ENCODE assay signal across 2 cellular contexts in genomic region chr19:1230585-1231489, GRCh38.
TF ChIP-seq lines count a peak whose summit lies in the region.

No MANE protein-coding gene starts in this region.

TF ChIP-seq in SK-N-SH, 30 proteins besides CTCF, POLR2A, EP300 and RAD21:
- TF ChIP-seq ELF1 (IDR thresholded peaks at IDR 0.05) (no peak), FOSL2 (IDR thresholded peaks at IDR 0.05; ENCODE audit: borderline replicate concordance, low read depth) (no peak)

TF ChIP-seq in SK-N-SH treated with all-trans-retinoic acid at 6 μM for 48 hours, 23 proteins besides CTCF, POLR2A, EP300 and RAD21:
- no peak for TF ChIP-seq ZNF565 (CRISPR knock-in tag; conservative IDR thresholded peaks at IDR 0.05; ENCODE audit: low read depth)
- no peak for TF ChIP-seq ISL1 (CRISPR knock-in tag; IDR thresholded peaks at IDR 0.05)
- no peak for TF ChIP-seq OSR1 (CRISPR knock-in tag; IDR thresholded peaks at IDR 0.05)
- no peak for TF ChIP-seq ESRRG (CRISPR knock-in tag; IDR thresholded peaks at IDR 0.05)
- no peak for TF ChIP-seq TOX (CRISPR knock-in tag; IDR thresholded peaks at IDR 0.05; ENCODE audit: borderline replicate concordance)
- TF ChIP-seq TSHZ2 (CRISPR knock-in tag; IDR thresholded peaks at IDR 0.05), result no peak
- no peak for TF ChIP-seq TCF4 (CRISPR knock-in tag; IDR thresholded peaks at IDR 0.05; ENCODE audit: borderline replicate concordance)
- TF ChIP-seq BACH2 (CRISPR knock-in tag; IDR thresholded peaks at IDR 0.05; ENCODE audit: borderline replicate concordance), result no peak
- TF ChIP-seq ZFP3 (CRISPR knock-in tag; IDR thresholded peaks at IDR 0.05), result no peak
- TF ChIP-seq CSDC2 (CRISPR knock-in tag; IDR thresholded peaks at IDR 0.05), result no peak
- no peak for TF ChIP-seq CREB5 (CRISPR knock-in tag; IDR thresholded peaks at IDR 0.05; ENCODE audit: low read depth)
- TF ChIP-seq ZNF70 (CRISPR knock-in tag; IDR thresholded peaks at IDR 0.05), result no peak
- TF ChIP-seq GLIS3 (CRISPR knock-in tag; IDR thresholded peaks at IDR 0.05), result no peak
- TF ChIP-seq POU6F1 (CRISPR knock-in tag; IDR thresholded peaks at IDR 0.05; ENCODE audit: borderline replicate concordance, low read depth), result no peak
- no peak for TF ChIP-seq RARB (CRISPR knock-in tag; IDR thresholded peaks at IDR 0.05)
- no peak for TF ChIP-seq PPARA (CRISPR knock-in tag; IDR thresholded peaks at IDR 0.05; ENCODE audit: borderline replicate concordance)
- no peak for TF ChIP-seq CSRNP3 (CRISPR knock-in tag; IDR thresholded peaks at IDR 0.05)
